In the genomic region with DNA sequence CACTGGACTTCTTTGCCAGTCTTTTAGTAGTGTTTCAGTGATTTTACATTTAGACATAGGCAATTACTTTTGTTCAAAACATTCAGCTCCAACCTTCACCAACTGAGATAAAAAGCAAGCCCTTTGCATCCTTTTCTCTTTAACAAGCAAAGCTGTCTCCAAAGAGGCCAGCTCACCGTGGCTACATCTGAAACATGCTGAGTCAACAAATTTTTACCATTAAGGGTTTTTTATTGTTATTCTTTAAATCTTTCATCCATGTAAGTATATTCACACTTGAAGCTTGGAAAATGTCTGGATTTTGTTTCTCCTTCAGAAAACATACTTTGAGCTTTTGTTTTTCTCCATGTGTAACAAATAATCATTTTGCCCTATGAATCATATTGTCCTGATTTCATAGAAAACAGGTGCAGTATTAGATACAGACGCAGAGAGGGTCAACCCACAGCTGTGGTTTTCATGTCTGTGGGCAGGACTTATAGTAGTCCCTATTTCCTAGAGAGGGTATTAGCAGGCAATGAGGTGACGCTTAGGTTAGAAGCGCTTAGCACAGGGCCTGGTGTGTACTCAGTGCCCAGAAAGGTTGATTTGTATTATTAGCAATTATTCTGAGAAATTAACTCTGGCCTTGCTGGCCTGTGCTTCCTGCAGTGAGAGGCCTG, we compare ENCODE assay signal across 18 cellular contexts.
DNase-seq lines count a peak whose midpoint lies in the region; ATAC-seq and TF ChIP-seq lines count a peak whose summit lies in the region.
"Had no signal": no experiment of that assay in that cellular context is flagged by ENCODE, and none has a peak within 500 bp of the region (broad histone marks: within the 10 kb centered on the region; RNA-seq: fewer than 3 reads in every experiment).

No MANE protein-coding gene starts in this region.

- no peaks in the 10 kb centered on the region for H3K36me3 ChIP-seq in HEK293 (ENCODE audit: control insufficient read depth in 2 of 2, insufficient read depth in 1 of 2, low read length in 2 of 2)
- H3K36me3 ChIP-seq: colonic mucosa, suprapubic skin had no signal

- TF ChIP-seq CTCF in HEK293 (tag by site-specific recombination; IDR thresholded peaks at IDR 0.05), result no peak
- TF ChIP-seq CTCF in foreskin keratinocyte (conservative IDR thresholded peaks at IDR 0.05), result no peak

- peak overlapping the region in 2 of 8 donors; percentile 9 to 66 for H3K4me3 Mint-ChIP-seq in naive B cell
- H3K4me3 Mint-ChIP-seq: nephron progenitor cell had no signal

- peak overlapping the region in 3 of 6 donors; percentile 38 to 52 (median 45) for H3K27ac Mint-ChIP-seq in naive B cell
- H3K27ac Mint-ChIP-seq: nephron progenitor cell had no signal

- DNase-seq in activated effector memory CD4-positive, alpha-beta T cell treated with anti-CD3 and anti-CD28 coated beads, Interleukin-2, amount 50 U/mL, for 16 hours, result peak; percentile 57
- no peak for DNase-seq in activated effector memory CD4-positive, alpha-beta T cell treated with Interleukin-2 at 50 U/mL for 16 hours
- peak; percentile 46 to 56 for DNase-seq in activated T-cell treated with anti-CD3 and anti-CD28 coated beads, Interleukin-2, amount 50 U/mL, for 48 hours
- DNase-seq in naive B cell (no peak), NCI-H1092 (lab: John Stamatoyannopoulos, UW) (no peak), foreskin keratinocyte (no peak), SHP77 (lab: John Stamatoyannopoulos, UW) (no peak)
- DNase-seq: activated CD4-positive, alpha-beta T cell treated with anti-CD3 and anti-CD28 coated beads for 1 hour; colonic mucosa; erythroblast; mammary epithelial cell; NCI-H146; NCI-H226; nephron progenitor cell; SIG-M5 had no signal

- no peak overlapping the region for H3K4me3 ChIP-seq in HEK293 (ENCODE audit: low read depth, low read length)
- H3K4me3 ChIP-seq: colonic mucosa, suprapubic skin had no signal

- H3K27ac ChIP-seq in HEK293 (ENCODE audit: extremely low read depth, low read depth, low read length), result no peak overlapping the region
- no peak overlapping the region for H3K27ac ChIP-seq in foreskin keratinocyte
- H3K27ac ChIP-seq: colonic mucosa, HL-60, suprapubic skin had no signal

- POLR2A ChIA-PET in HEK293 (lab: Yijun Ruan, JAX), result no interaction called here

- H3K27me3 ChIP-seq in foreskin keratinocyte, result peaks cover 8% of the 10 kb centered on the region
- H3K27me3 ChIP-seq: colonic mucosa, suprapubic skin had no signal

- H3K27me3 Mint-ChIP-seq in naive B cell, result peaks cover 0 to 16% (median 6%) of the 10 kb centered on the region in 3 donors

- no peaks in the 10 kb centered on the region for H3K4me1 ChIP-seq in HEK293 (ENCODE audit: control insufficient read depth, insufficient read depth, low read length)
- H3K4me1 ChIP-seq in foreskin keratinocyte, result no peaks in the 10 kb centered on the region
- H3K4me1 ChIP-seq: colonic mucosa, suprapubic skin had no signal

- no peaks in the 10 kb centered on the region for H3K36me3 Mint-ChIP-seq in naive B cell

- H3K4me1 Mint-ChIP-seq in naive B cell, result peaks cover 15 to 25% (median 24%) of the 10 kb centered on the region in 3 donors

- no peaks in the 10 kb centered on the region for H3K9me3 Mint-ChIP-seq in naive B cell
- H3K9me3 Mint-ChIP-seq: nephron progenitor cell had no signal

- CTCF ChIA-PET in HEK293 (lab: Yijun Ruan, JAX), result interaction anchor here (0.6 to 1.5 kb wide), 8 partner anchors 8 to 173 kb away, joined by 3 to 14 read pairs (median 4); no protein-coding TSS in a partner anchor

- ATAC-seq in naive B cell (ENCODE audit: low read depth in 2 of 2), result peak; percentile 36 to 50
- no peak for ATAC-seq in foreskin keratinocyte

- no peaks in the 10 kb centered on the region for H3K9me3 ChIP-seq in HEK293 (ENCODE audit: control insufficient read depth, insufficient read depth, low read depth, low read length)
- H3K9me3 ChIP-seq: colonic mucosa, suprapubic skin had no signal

TF ChIP-seq in HEK293, 187 proteins besides CTCF, POLR2A, EP300 and RAD21:
- TF ChIP-seq ZNF585B (tag by site-specific recombination; IDR thresholded peaks at IDR 0.05), result peak; percentile 33; the same call in 1 of the 2 replicates
- TF ChIP-seq ZNF670 (tag by site-specific recombination; IDR thresholded peaks at IDR 0.05; ENCODE audit: low read depth), result no peak
- no peak for TF ChIP-seq ZNF660 (tag by site-specific recombination; IDR thresholded peaks at IDR 0.05)
- no peak for TF ChIP-seq ZBTB7A (tag by site-specific recombination; IDR thresholded peaks at IDR 0.05; ENCODE audit: low read depth)
- TF ChIP-seq ZNF324 (tag by site-specific recombination; IDR thresholded peaks at IDR 0.05), result no peak
- TF ChIP-seq ZNF560 (tag by site-specific recombination; IDR thresholded peaks at IDR 0.05; ENCODE audit: borderline replicate concordance), result no peak
TF ChIP-seq in HEK293: peak in this region for 1.

Comparison
In these comparisons a context has a peak if more than half of its experiments do, and no peak if none do; other contexts are left out.
1. DNase-seq: peak in activated effector memory CD4-positive, alpha-beta T cell treated with anti-CD3 and anti-CD28 coated beads, Interleukin-2, amount 50 U/mL, for 16 hours (single experiment) and activated T-cell treated with anti-CD3 and anti-CD28 coated beads, Interleukin-2, amount 50 U/mL, for 48 hours (2 of 2); none in activated effector memory CD4-positive, alpha-beta T cell treated with Interleukin-2 at 50 U/mL for 16 hours (single experiment), naive B cell (single experiment), NCI-H1092 (single experiment), foreskin keratinocyte (0 of 2) and SHP77 (0 of 2).